ENCODE assay signal across 30 cellular contexts in genomic region chr4:118953276-118953675, GRCh38.
DNase-seq lines count a peak whose midpoint lies in the region; ATAC-seq and TF ChIP-seq lines count a peak whose summit lies in the region.
"Had no signal": no experiment of that assay in that cellular context is flagged by ENCODE, and none has a peak within 500 bp of the region (broad histone marks: within the 10 kb centered on the region; RNA-seq: fewer than 3 reads in every experiment).

No MANE protein-coding gene starts in this region.

- CTCF ChIA-PET in SK-N-SH (lab: Yijun Ruan, JAX), result interaction anchor here (0.6 to 1.6 kb wide), 5 partner anchors 9 to 181 kb away, joined by 3 to 8 read pairs (median 3); no protein-coding TSS in a partner anchor

- peak overlapping the region; percentile 9; the same call in 1 of the 2 replicates for H3K4me2 ChIP-seq in SK-N-SH
- H3K4me2 ChIP-seq: GM23338, KMS-11 had no signal

- H2AFZ ChIP-seq in SK-N-SH (ENCODE audit: low read depth), result peak overlapping the region; percentile 12; the same call in 1 of the 2 replicates
- H2AFZ ChIP-seq: GM23338 had no signal

- TF ChIP-seq EP300 in SK-N-SH (IDR thresholded peaks at IDR 0.05; ENCODE audit: borderline replicate concordance in 1 of 2, low read depth in 1 of 2, low read length in 1 of 2), result 0 out of 4 replicates have a peak, but pooled peaks of 1 of the 2 experiments have one; percentile 19

- H3K9me2 ChIP-seq in SK-N-SH, result no peaks in the 10 kb centered on the region

- ATAC-seq in thoracic aorta (ENCODE audit: insufficient number of reproducible peaks, low FRiP score, low read depth) (no peak), GM19351 (IDR thresholded peaks at IDR 0.05; ENCODE audit: unreplicated experiment) (no peak)
- ATAC-seq: activated CD4-positive, alpha-beta T cell treated with anti-CD3 and anti-CD28 coated beads for 36 hours; activated naive CD4-positive, alpha-beta T cell treated with anti-CD3 and anti-CD28 coated beads, Interleukin-2, amount 50 U/mL, for 72 hours; GM23338; naive thymus-derived CD4-positive, alpha-beta T cell; stimulated activated effector memory CD8-positive, alpha-beta T cell treated with anti-CD3 and anti-CD28 coated beads, Interleukin-12 subunit alpha, Interleukin-12 subunit beta, amount 100 ng/mL, for 72 hours; upper lobe of right lung had no signal

- no peaks in the 10 kb centered on the region for H3K27me3 ChIP-seq in SK-N-SH (ENCODE audit: insufficient read depth)
- no peaks in the 10 kb centered on the region for H3K27me3 ChIP-seq in thoracic aorta (replicated peaks; ENCODE audit: insufficient read depth)
- no peaks in the 10 kb centered on the region for H3K27me3 ChIP-seq in HAP-1 (ENCODE audit: low read depth)
- H3K27me3 ChIP-seq: Peyer's patch, upper lobe of right lung had no signal

- DNase-seq in HT1080 (ENCODE audit: low read depth) (peak; percentile 59), SK-N-SH (no peak), kidney tubule cell (ENCODE audit: low spot score) (peak; percentile 77), thoracic aorta (ENCODE audit: low spot score) (no peak), mesenteric fat pad (ENCODE audit: low spot score) (no peak), HAP-1 (ENCODE audit: low spot score in 2 of 2) (no peak)
- no peak for DNase-seq in activated CD4-positive, alpha-beta T cell treated with anti-CD3 and anti-CD28 coated beads for 4 hours
- DNase-seq: activated CD4-positive, alpha-beta T cell treated with anti-CD3 and anti-CD28 coated beads for 36 hours; activated effector memory CD4-positive, alpha-beta T cell treated with Interleukin-2 at 50 U/mL for 16 hours; amygdala; COR-L47; DMS53; GF-D8; naive thymus-derived CD4-positive, alpha-beta T cell; NCI-H1436; NCI-H2081 treated with DMSO at 0.1 percent for 48 hours; NCI-H345; nucleus accumbens; Peyer's patch; substantia nigra; T1000; upper lobe of right lung had no signal

- peak overlapping the region; percentile 53 to 83 for H3K27ac ChIP-seq in SK-N-SH (ENCODE audit: low read depth in 2 of 2, low read length in 1 of 2)
- H3K27ac ChIP-seq in thoracic aorta, result peak overlapping the region; percentile 57 to 79
- H3K27ac ChIP-seq: C4-2B, HL-60, KMS-11, Peyer's patch, upper lobe of right lung, VCaP had no signal

- in situ Hi-C loops in HAP-1 (cut with MboI; ENCODE audit: low sequenced_read_pairs), result no loop called here

- H4K20me1 ChIP-seq in SK-N-SH (ENCODE audit: insufficient read depth), result no peaks in the 10 kb centered on the region

- WGBS in SK-N-SH (ENCODE audit: low lambda C conversion rate), result 43% methylated on average over 4 of the region's 4 CpGs

- no peak for TF ChIP-seq RAD21 in SK-N-SH (IDR thresholded peaks at IDR 0.05; ENCODE audit: low read length)

- H3K4me1 ChIP-seq in SK-N-SH (ENCODE audit: control insufficient read depth in 1 of 2, insufficient read depth in 2 of 2, low read depth in 1 of 2, low read length in 1 of 2) (peaks cover 11 to 22% of the 10 kb centered on the region in 2 experiments), thoracic aorta (ENCODE audit: control insufficient read depth in 1 of 2, low read depth in 2 of 2) (peaks cover 43 to 85% of the 10 kb centered on the region in 2 donors), HAP-1 (no peaks in the 10 kb centered on the region)
- H3K4me1 ChIP-seq: upper lobe of right lung had no signal

- H3K79me2 ChIP-seq in SK-N-SH (ENCODE audit: insufficient read depth), result no peaks in the 10 kb centered on the region

- no peak overlapping the region for H3K9ac ChIP-seq in SK-N-SH
- H3K9ac ChIP-seq: KMS-11 had no signal

- POLR2A ChIA-PET in SK-N-SH (lab: Yijun Ruan, JAX), result no interaction called here

- H3K9me3 ChIP-seq in SK-N-SH, result no peaks in the 10 kb centered on the region
- no peaks in the 10 kb centered on the region for H3K9me3 ChIP-seq in thoracic aorta
- no peaks in the 10 kb centered on the region for H3K9me3 ChIP-seq in HAP-1
- H3K9me3 ChIP-seq: Peyer's patch, upper lobe of right lung had no signal

- peaks cover 12% of the 10 kb centered on the region for H3F3A ChIP-seq in SK-N-SH (replicated peaks; ENCODE audit: insufficient read depth)

- H3K4me3 ChIP-seq in SK-N-SH (ENCODE audit: low read depth in 2 of 2, low read length in 1 of 2) (no peak overlapping the region), thoracic aorta (no peak overlapping the region), HAP-1 (no peak overlapping the region)
- H3K4me3 ChIP-seq: GM23338, Peyer's patch, upper lobe of right lung had no signal

- H3K36me3 ChIP-seq in SK-N-SH (replicated peaks in 1 of 2; ENCODE audit: control insufficient read depth in 1 of 2, insufficient read depth in 2 of 2, low read length in 1 of 2) (peaks cover 0 to 12% of the 10 kb centered on the region in 2 experiments), thoracic aorta (no peaks in the 10 kb centered on the region), HAP-1 (replicated peaks) (no peaks in the 10 kb centered on the region)
- H3K36me3 ChIP-seq: Peyer's patch, upper lobe of right lung had no signal

- TF ChIP-seq CTCF in SK-N-SH (IDR thresholded peaks at IDR 0.05), result no peak
- TF ChIP-seq CTCF in thoracic aorta (IDR thresholded peaks at IDR 0.05), result no peak

TF ChIP-seq in SK-N-SH, 30 proteins besides CTCF, POLR2A, EP300 and RAD21:
- peak; percentile 46 for TF ChIP-seq PBX3 (IDR thresholded peaks at IDR 0.05)
- peak; percentile 35; the same call in 1 of the 2 replicates for TF ChIP-seq TCF12 (IDR thresholded peaks at IDR 0.05)
- no peak for TF ChIP-seq YY1 (IDR thresholded peaks at IDR 0.05; ENCODE audit: low read depth)
- TF ChIP-seq FOSL2 (IDR thresholded peaks at IDR 0.05; ENCODE audit: borderline replicate concordance, low read depth), result peak; percentile 47; the same call in 1 of the 2 replicates
- TF ChIP-seq JUND (IDR thresholded peaks at IDR 0.05), result peak; percentile 57
- no peak for TF ChIP-seq RCOR1 (IDR thresholded peaks at IDR 0.05; ENCODE audit: low read length)
- TF ChIP-seq TEAD4 (IDR thresholded peaks at IDR 0.05; ENCODE audit: borderline replicate concordance, insufficient read depth), result 0 out of 2 replicates have a peak, but pooled peaks have one; percentile 10

Comparison
In these comparisons a context has a peak if more than half of its experiments do, and no peak if none do; other contexts are left out.
1. DNase-seq: peak in HT1080 (single experiment) and kidney tubule cell (single experiment); none in SK-N-SH (single experiment), thoracic aorta (single experiment), activated CD4-positive, alpha-beta T cell treated with anti-CD3 and anti-CD28 coated beads for 4 hours (0 of 2), mesenteric fat pad (single experiment) and HAP-1 (0 of 2).